Comparison of ENCODE assay signal across 21 cellular contexts in the genomic region with DNA sequence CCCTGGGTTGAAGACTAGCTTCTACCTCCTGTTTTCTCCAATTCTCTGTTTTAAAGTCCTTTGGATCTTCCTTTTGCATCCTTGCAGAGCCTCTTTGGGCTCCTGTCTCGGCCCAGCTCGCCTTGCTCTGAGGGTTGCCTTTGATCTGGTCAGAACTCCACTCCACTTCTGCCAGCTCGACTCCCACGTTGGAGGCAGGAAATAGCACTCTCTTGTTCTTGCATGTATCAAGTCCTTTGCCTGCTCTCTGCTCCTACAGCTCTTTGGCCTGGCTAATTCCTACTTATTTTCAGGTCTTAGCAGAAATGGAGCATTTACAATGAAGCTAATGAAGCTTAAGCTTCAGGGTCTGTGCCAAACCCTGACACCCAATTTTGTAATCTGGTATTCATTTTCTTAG.
"Had no signal": no experiment of that assay in that cellular context is flagged by ENCODE, and none has a peak within 500 bp of the region (broad histone marks: within the 10 kb centered on the region; RNA-seq: fewer than 3 reads in every experiment).

No MANE protein-coding gene starts in this region.

- FAIRE-seq: urothelium cell line had no signal

- ATAC-seq: activated T-cell treated with anti-CD3 and anti-CD28 coated beads, Interleukin-2, amount 50 U/mL, for 4 hours; foreskin keratinocyte; stimulated activated memory B cell treated with anti-CD40 and anti-IgM and Interleukin-4, amounts not matched to agents 10 μg/mL and 1 μg/mL and 100 μg/mL, for 72 hours; WTC11 had no signal

- H3K4me2 ChIP-seq: smooth muscle cell had no signal

- H3K9me3 Mint-ChIP-seq: activated naive CD8-positive, alpha-beta T cell treated with anti-CD3 and anti-CD28 coated beads for 36 hours; activated T-cell treated with anti-CD3 and anti-CD28 coated beads, Interleukin-2, amount 50 U/mL, for 4 hours; immature natural killer cell; memory B cell; nephron; stimulated activated memory B cell treated with anti-CD40 and anti-IgM and Interleukin-4, amounts not matched to agents 10 μg/mL and 1 μg/mL and 100 μg/mL, for 72 hours had no signal

- H3K36me3 ChIP-seq: sigmoid colon, stomach, suprapubic skin, transverse colon had no signal

- H3K27me3 ChIP-seq: foreskin keratinocyte, sigmoid colon, stomach, suprapubic skin, transverse colon had no signal

- H3K4me3 ChIP-seq: sigmoid colon, smooth muscle cell, stomach, suprapubic skin, transverse colon had no signal

- H3K27ac ChIP-seq: epithelial cell of prostate, foreskin keratinocyte, sigmoid colon, stomach, suprapubic skin, transverse colon had no signal

- H3K27ac Mint-ChIP-seq: activated naive CD8-positive, alpha-beta T cell treated with anti-CD3 and anti-CD28 coated beads for 36 hours; immature natural killer cell; memory B cell; nephron; stimulated activated memory B cell treated with anti-CD40 and anti-IgM and Interleukin-4, amounts not matched to agents 10 μg/mL and 1 μg/mL and 100 μg/mL, for 72 hours; WTC11 had no signal

- DNase-seq: activated CD8-positive, alpha-beta memory T cell treated with anti-CD3 and anti-CD28 coated beads, Interleukin-2, amount 50 U/mL, for 48 hours; activated naive CD4-positive, alpha-beta T cell treated with Interleukin-2 at 50 U/mL for 16 hours; activated naive CD8-positive, alpha-beta T cell treated with anti-CD3 and anti-CD28 coated beads for 36 hours; activated T-cell treated with anti-CD3 and anti-CD28 coated beads, Interleukin-2, amount 50 U/mL, for 4 hours; foreskin keratinocyte; immature natural killer cell; nucleus accumbens; posterior cingulate gyrus; sigmoid colon; stimulated activated CD4-positive, alpha-beta T cell treated with anti-CD3 and anti-CD28 coated beads, Interleukin-15, amount 100 ng/mL, for 24 hours; stomach; T-helper 9 cell; transverse colon had no signal

- H3K27me3 Mint-ChIP-seq: activated naive CD8-positive, alpha-beta T cell treated with anti-CD3 and anti-CD28 coated beads for 36 hours; stimulated activated memory B cell treated with anti-CD40 and anti-IgM and Interleukin-4, amounts not matched to agents 10 μg/mL and 1 μg/mL and 100 μg/mL, for 72 hours had no signal

- H3K4me1 ChIP-seq: foreskin keratinocyte, sigmoid colon, stomach, suprapubic skin, transverse colon had no signal

- H3K9me3 ChIP-seq: sigmoid colon, stomach, suprapubic skin, transverse colon had no signal

- H3K36me3 Mint-ChIP-seq: activated naive CD8-positive, alpha-beta T cell treated with anti-CD3 and anti-CD28 coated beads for 36 hours; immature natural killer cell; memory B cell; stimulated activated memory B cell treated with anti-CD40 and anti-IgM and Interleukin-4, amounts not matched to agents 10 μg/mL and 1 μg/mL and 100 μg/mL, for 72 hours; WTC11 had no signal

- H3K4me1 Mint-ChIP-seq: immature natural killer cell; memory B cell; nephron; stimulated activated memory B cell treated with anti-CD40 and anti-IgM and Interleukin-4, amounts not matched to agents 10 μg/mL and 1 μg/mL and 100 μg/mL, for 72 hours; WTC11 had no signal

- H3K4me3 Mint-ChIP-seq: activated naive CD8-positive, alpha-beta T cell treated with anti-CD3 and anti-CD28 coated beads for 36 hours; activated T-cell treated with anti-CD3 and anti-CD28 coated beads, Interleukin-2, amount 50 U/mL, for 4 hours; immature natural killer cell; memory B cell; nephron; stimulated activated memory B cell treated with anti-CD40 and anti-IgM and Interleukin-4, amounts not matched to agents 10 μg/mL and 1 μg/mL and 100 μg/mL, for 72 hours; WTC11 had no signal
